Comparison of ENCODE assay signal across 19 cellular contexts in the genomic region with DNA sequence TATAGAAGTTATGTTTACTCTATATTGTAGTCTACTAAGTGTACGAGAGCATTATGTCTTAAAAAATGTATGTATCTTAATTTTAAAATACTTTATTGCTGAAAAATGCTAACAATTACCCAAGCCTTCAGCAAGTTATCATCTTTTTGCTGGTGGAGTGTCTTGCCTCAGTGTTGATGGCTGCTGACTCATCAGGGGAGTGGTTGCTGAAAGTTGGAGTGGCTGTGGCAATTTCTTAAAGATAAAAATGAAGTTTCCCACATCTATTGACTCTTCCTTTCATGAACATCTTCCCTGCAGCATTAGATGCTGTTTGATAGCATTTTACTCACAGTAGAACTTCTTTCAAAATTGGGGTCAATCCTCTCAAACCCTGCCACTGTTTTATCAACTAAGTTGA.
DNase-seq lines count a peak whose midpoint lies in the region; ATAC-seq and TF ChIP-seq lines count a peak whose summit lies in the region.
"Had no signal": no experiment of that assay in that cellular context is flagged by ENCODE, and none has a peak within 500 bp of the region (broad histone marks: within the 10 kb centered on the region; RNA-seq: fewer than 3 reads in every experiment).

No MANE protein-coding gene starts in this region.

- H3K4me1 ChIP-seq in MM.1S (ENCODE audit: low read length) (no peaks in the 10 kb centered on the region), tibial artery (no peaks in the 10 kb centered on the region)
- H3K4me1 ChIP-seq: lower lobe of right lung, parathyroid adenoma had no signal

- H3K36me3 ChIP-seq in MM.1S (replicated peaks; ENCODE audit: insufficient read depth, low read length) (no peaks in the 10 kb centered on the region), tibial artery (no peaks in the 10 kb centered on the region)
- H3K36me3 ChIP-seq: lower lobe of right lung had no signal

- H3K27ac ChIP-seq in MM.1S (ENCODE audit: low read length) = no peak overlapping the region
- H3K27ac ChIP-seq in tibial artery = no peak overlapping the region
- H3K27ac ChIP-seq: lower lobe of right lung, parathyroid adenoma had no signal

- no peak overlapping the region for H3K9ac ChIP-seq in MM.1S (ENCODE audit: low read length)
- H3K9ac ChIP-seq: parathyroid adenoma had no signal

- TF ChIP-seq CTCF in MM.1S (IDR thresholded peaks at IDR 0.05; ENCODE audit: low read length) = no peak
- no peak for TF ChIP-seq CTCF in tibial artery (IDR thresholded peaks at IDR 0.05)

- H4K20me1 ChIP-seq in MM.1S (ENCODE audit: insufficient read depth, low read length) = no peaks in the 10 kb centered on the region

- H3K79me2 ChIP-seq in MM.1S (ENCODE audit: low read length) = no peaks in the 10 kb centered on the region
- H3K79me2 ChIP-seq: parathyroid adenoma had no signal

- DNase-seq in GM03348 (ENCODE audit: low spot score) (peak; percentile 26), MM.1S (peak; percentile 1), amniotic epithelial cell (ENCODE audit: low read depth) (peak; percentile 68), iris pigment epithelial cell (ENCODE audit: low read depth) (peak; percentile 59), tibial artery (no peak), D341Med (ENCODE audit: low spot score) (no peak)
- DNase-seq: activated CD8-positive, alpha-beta T cell treated with anti-CD3 and anti-CD28 coated beads, Interleukin-2, amount 10 ng/mL, durations not matched to agents 7 days and 5 days; activated effector memory CD4-positive, alpha-beta T cell treated with Interleukin-2 at 50 U/mL for 16 hours; anterior cingulate cortex; Caco-2; GDM1; lower lobe of right lung; NCI-H1092; NCI-H2107; stimulated activated CD4-positive, alpha-beta T cell treated with anti-CD3 and anti-CD28 coated beads, Interleukin-2, amount 100 ng/mL, for 48 hours; substantia nigra had no signal

- intact Hi-C loops in tibial artery (cut with DNase I; ENCODE audit: low total_unique reads) = no loop called here

- H3F3A ChIP-seq in MM.1S (ENCODE audit: insufficient read depth, low read length) = no peaks in the 10 kb centered on the region

- H3K4me2 ChIP-seq in MM.1S (ENCODE audit: low read depth, low read length) = no peak overlapping the region

- no peaks in the 10 kb centered on the region for H3K9me3 ChIP-seq in MM.1S (replicated peaks; ENCODE audit: insufficient read depth, low read length)
- no peaks in the 10 kb centered on the region for H3K9me3 ChIP-seq in tibial artery
- H3K9me3 ChIP-seq: Caco-2, lower lobe of right lung had no signal

- H3K4me3 ChIP-seq in MM.1S (ENCODE audit: low read length) (no peak overlapping the region), tibial artery (no peak overlapping the region)
- H3K4me3 ChIP-seq: lower lobe of right lung had no signal

- H3K27me3 ChIP-seq in MM.1S (replicated peaks; ENCODE audit: insufficient read depth, low read length) (no peaks in the 10 kb centered on the region), tibial artery (peaks cover 0 to 9% of the 10 kb centered on the region in 2 donors)

- no peak overlapping the region for H2AFZ ChIP-seq in MM.1S (ENCODE audit: low read length)
- H2AFZ ChIP-seq: parathyroid adenoma had no signal

- no peak for ATAC-seq in HG03442 (IDR thresholded peaks at IDR 0.05; ENCODE audit: unreplicated experiment)
- ATAC-seq: activated CD8-positive, alpha-beta T cell treated with anti-CD3 and anti-CD28 coated beads, Interleukin-2, amount 10 ng/mL, durations not matched to agents 7 days and 5 days; lower lobe of right lung; SK-N-SH treated with all-trans-retinoic acid at 6 μM for 48 hours had no signal

- H3K9me2 ChIP-seq in MM.1S (replicated peaks; ENCODE audit: insufficient read depth, low read length) = no peaks in the 10 kb centered on the region

Comparison
In these comparisons a context has a peak if more than half of its experiments do, and no peak if none do; other contexts are left out.
1. DNase-seq: peak in GM03348 (single experiment), MM.1S (single experiment), amniotic epithelial cell (single experiment) and iris pigment epithelial cell (single experiment); none in tibial artery (0 of 2) and D341Med (single experiment).